ENCODE assay signal across 8 cellular contexts in genomic region chr1:120558303-120559060, GRCh38.
DNase-seq lines count a peak whose midpoint lies in the region; ATAC-seq and TF ChIP-seq lines count a peak whose summit lies in the region.
"Not testable (repeated sequence)": the region's sequence is repeated elsewhere in the genome, so short reads cannot be mapped to it uniquely, and the experiment has no call there.

No MANE protein-coding gene starts in this region.

- H3K4me3 Mint-ChIP-seq in Calu3 (ENCODE audit: low read depth, unreplicated experiment) = peak overlapping the region; percentile 49

- not testable (repeated sequence) for TF ChIP-seq EP300 in esophagus muscularis mucosa (IDR thresholded peaks at IDR 0.05)

- H3K4me1 ChIP-seq in Panc1 (ENCODE audit: control insufficient read depth, insufficient read depth, low read length); esophagus muscularis mucosa: not testable (repeated sequence)

- not testable (repeated sequence) for H3K27me3 Mint-ChIP-seq in Calu3 (ENCODE audit: unreplicated experiment)

- peak overlapping the region; percentile 44 to 59 for H3K4me3 ChIP-seq in Panc1 (ENCODE audit: low read depth in 2 of 2, low read length in 2 of 2)
- H3K4me3 ChIP-seq in esophagus muscularis mucosa = peak overlapping the region; percentile 49 to 67 (median 59)

- in situ Hi-C loops in Panc1 (cut with HindIII; ENCODE audit: low pct_unique_long_range_greater_than_20kb, low sequenced_read_pairs) = not testable (repeated sequence)

- H3K9me3 ChIP-seq in Panc1 (ENCODE audit: control insufficient read depth, insufficient read depth, low read depth, low read length); esophagus muscularis mucosa: not testable (repeated sequence)

- not testable (repeated sequence) for TF ChIP-seq POLR2A in esophagus muscularis mucosa (IDR thresholded peaks at IDR 0.05; ENCODE audit: low read depth)

- not testable (repeated sequence) for BruUV-seq in Calu3 (replicated peaks; lab: Mats Ljungman, UMichigan); Panc1 (replicated peaks; lab: Mats Ljungman, UMichigan)

- not testable (repeated sequence) for H3K9me3 Mint-ChIP-seq in Calu3 (ENCODE audit: low read depth, unreplicated experiment)

- not testable (repeated sequence) for H3K4me1 Mint-ChIP-seq in Calu3 (ENCODE audit: low read depth, unreplicated experiment)

- H3K27me3 ChIP-seq in Panc1 (ENCODE audit: control insufficient read depth, insufficient read depth, low read length); esophagus muscularis mucosa: not testable (repeated sequence)

- CTCF ChIA-PET in Calu3 (lab: Charles Lee); Panc1 (lab: Charles Lee): not testable (repeated sequence)

- not testable (repeated sequence) for H3K36me3 ChIP-seq in Panc1 (ENCODE audit: control insufficient read depth, insufficient read depth, low read length); esophagus muscularis mucosa

- WGBS in esophagus muscularis mucosa = no CpG with 5 or more reads among the region's 72 CpGs

- TF ChIP-seq CTCF in Calu3 (IDR thresholded peaks at IDR 0.05; ENCODE audit: unreplicated experiment); Panc1 (IDR thresholded peaks at IDR 0.05): not testable (repeated sequence)
- TF ChIP-seq CTCF in esophagus muscularis mucosa (IDR thresholded peaks at IDR 0.05) = peak in 2 of 3 experiments; percentile 6 to 27

- H3K27ac Mint-ChIP-seq in Calu3 (ENCODE audit: unreplicated experiment) = not testable (repeated sequence)

- not testable (repeated sequence) for H3K27ac ChIP-seq in Panc1 (ENCODE audit: low read length)
- H3K27ac ChIP-seq in esophagus muscularis mucosa (replicated peaks in 1 of 4) = peak overlapping the region; percentile 73 to 79 (median 76)

- ATAC-seq in GM21723 (IDR thresholded peaks at IDR 0.05; ENCODE audit: unreplicated experiment) = peak; percentile 87
- ATAC-seq in Panc1 = peak; percentile 96

- DNase-seq in Calu3 = peak; percentile 67
- peak; percentile 68 for DNase-seq in HT1080 (ENCODE audit: low read depth)
- peak; percentile 17 for DNase-seq in Panc1 (ENCODE audit: low read depth, low spot score)
- DNase-seq in activated T-helper 1 cell treated with Interleukin-2 at 50 U/mL for 16 hours (ENCODE audit: low read depth) = peak; percentile 49
- not testable (repeated sequence) for DNase-seq in esophagus muscularis mucosa (ENCODE audit: extremely low spot score)
- peak; percentile 62 for DNase-seq in mucosa of gallbladder (ENCODE audit: low spot score)
- DNase-seq in stimulated activated CD8-positive, alpha-beta memory T cell treated with anti-CD3 and anti-CD28 coated beads, Interleukin-15, amount 100 ng/mL, for 48 hours (ENCODE audit: low read depth in 2 of 2) = peak; percentile 21 to 44

- H3K36me3 Mint-ChIP-seq in Calu3 (ENCODE audit: insufficient read depth, unreplicated experiment) = not testable (repeated sequence)

- intact Hi-C loops in Calu3 (cut with micrococcal nuclease; ENCODE audit: unreplicated experiment); Panc1 (cut with micrococcal nuclease; ENCODE audit: unreplicated experiment); esophagus muscularis mucosa (cut with DNase I): not testable (repeated sequence)

- POLR2A ChIA-PET in Panc1 (lab: Charles Lee) = not testable (repeated sequence)
